1 cellular context compared by ENCODE assay signal in genomic region chr3:54053201-54053600, GRCh38.
TF ChIP-seq lines count a peak whose summit lies in the region.

No MANE protein-coding gene starts in this region.

TF ChIP-seq in WTC11, 78 proteins besides CTCF, POLR2A, EP300 and RAD21 (continued from another document):
- no peak for TF ChIP-seq PREB (CRISPR knock-in tag; IDR thresholded peaks at IDR 0.05; ENCODE audit: borderline replicate concordance)
- TF ChIP-seq HMGA2 (CRISPR knock-in tag; IDR thresholded peaks at IDR 0.05), result no peak
- no peak for TF ChIP-seq ZNF121 (CRISPR knock-in tag; IDR thresholded peaks at IDR 0.05)
- no peak for TF ChIP-seq ZNF232 (CRISPR knock-in tag; IDR thresholded peaks at IDR 0.05)
- no peak for TF ChIP-seq ZNF396 (CRISPR knock-in tag; IDR thresholded peaks at IDR 0.05; ENCODE audit: borderline replicate concordance)
- TF ChIP-seq ZNF416 (CRISPR knock-in tag; IDR thresholded peaks at IDR 0.05), result no peak
- TF ChIP-seq ERG (CRISPR knock-in tag; IDR thresholded peaks at IDR 0.05), result no peak
- TF ChIP-seq CBFB (CRISPR knock-in tag; IDR thresholded peaks at IDR 0.05; ENCODE audit: low read depth), result no peak
